Comparison of ENCODE assay signal across 25 cellular contexts in the genomic region with DNA sequence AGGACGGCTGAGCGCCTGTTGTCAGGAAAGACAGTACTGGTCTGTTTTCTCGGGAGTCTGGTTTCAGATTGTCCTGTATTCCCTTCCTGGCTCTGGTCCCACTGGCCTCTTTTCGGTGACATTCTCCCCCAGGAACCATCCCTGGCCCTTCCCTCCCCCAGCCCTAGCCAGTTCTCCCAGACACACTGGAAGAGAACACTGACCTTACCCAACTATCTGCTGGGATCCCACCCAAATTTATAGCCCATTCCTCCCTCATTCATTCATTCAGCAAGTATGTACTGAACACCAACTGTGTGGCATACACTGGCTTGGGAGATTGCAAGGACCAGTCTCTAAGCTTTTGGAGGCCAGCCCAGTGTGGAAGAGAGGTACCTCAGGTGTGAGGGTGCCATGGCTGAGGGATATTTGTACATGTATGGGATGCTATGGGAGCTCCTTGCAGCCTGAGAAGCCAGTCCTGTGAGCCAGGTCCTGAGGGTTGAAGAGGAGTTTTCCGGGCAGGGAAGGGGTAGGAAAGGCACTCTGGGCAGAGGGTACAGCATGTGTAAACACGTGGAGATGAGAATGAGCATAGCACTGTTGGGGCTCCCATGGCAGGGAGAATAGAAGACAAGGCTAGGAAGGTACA. TPM values are rescaled to one million over a fixed set of nuclear protein-coding genes. Genes with fewer than 3 reads are reported as not detected.
DNase-seq lines count a peak whose midpoint lies in the region; ATAC-seq and TF ChIP-seq lines count a peak whose summit lies in the region.
"Had no signal": no experiment of that assay in that cellular context is flagged by ENCODE, and none has a peak within 500 bp of the region (broad histone marks: within the 10 kb centered on the region; RNA-seq: fewer than 3 reads in every experiment).

No MANE protein-coding gene starts in this region.

- H3K27me3 Mint-ChIP-seq in glutamatergic neuron (ENCODE audit: unreplicated experiment) = peaks cover 2% of the 10 kb centered on the region
- no peaks in the 10 kb centered on the region for H3K27me3 Mint-ChIP-seq in stimulated activated naive B cell treated with anti-CD40 and anti-IgM and Interleukin-4, amounts not matched to agents 10 μg/mL and 1 μg/mL and 100 μg/mL, for 72 hours
- H3K27me3 Mint-ChIP-seq: CD4-positive, alpha-beta memory T cell had no signal

- H3K36me3 ChIP-seq in HEK293 (ENCODE audit: control insufficient read depth in 2 of 2, insufficient read depth in 1 of 2, low read length in 2 of 2) (peaks cover 0 to 14% of the 10 kb centered on the region in 2 experiments; a peak in 1 of 3 replicates), osteoblast (ENCODE audit: insufficient read depth, low read length) (no peaks in the 10 kb centered on the region)
- H3K36me3 ChIP-seq: ovary had no signal

- DNase-seq in C1 segment of cervical spinal cord (lab: John Stamatoyannopoulos, UW) (peak in 9 of 14 donors; percentile 9 to 54 (median 31)), glutamatergic neuron (no peak), osteoblast (ENCODE audit: insufficient read length, low spot score, missing footprints) (peak; percentile 76), NCI-H524 treated with DMSO at 0.1 percent for 48 hours (lab: John Stamatoyannopoulos, UW) (no peak), NCI-H2029 (lab: John Stamatoyannopoulos, UW) (no peak), NCI-H187 treated with DMSO at 0.1 percent for 48 hours (lab: John Stamatoyannopoulos, UW) (no peak)
- DNase-seq in stimulated activated naive B cell treated with anti-CD40 and anti-IgM and Interleukin-4, amounts not matched to agents 10 μg/mL and 1 μg/mL and 100 μg/mL, for 72 hours = no peak
- DNase-seq: activated CD4-positive, alpha-beta memory T cell treated with anti-CD3 and anti-CD28 coated beads, Interleukin-2, amount 10 ng/mL, durations not matched to agents 7 days and 5 days; activated CD4-positive, CD25-positive, alpha-beta regulatory T cell; activated gamma-delta T cell treated with Interleukin-2 at 50 U/mL for 16 hours; activated T-cell treated with anti-CD3 and anti-CD28 coated beads for 4 hours; CD4-positive, alpha-beta memory T cell; DMS153; GDM1; KBM-7; MM.1S; NCI-H1417 treated with DMSO at 0.1 percent for 48 hours; ovary; RPMI8226; T-helper 9 cell; testis had no signal

- H3K27ac ChIP-seq in HEK293 (ENCODE audit: extremely low read depth, low read depth, low read length) (no peak overlapping the region), osteoblast (ENCODE audit: low read depth, low read length) (no peak overlapping the region)
- H3K27ac ChIP-seq: epithelial cell of prostate, ovary, testis had no signal

- H4K20me1 ChIP-seq in osteoblast (ENCODE audit: insufficient read depth, low read length) = no peaks in the 10 kb centered on the region

- CTCF ChIA-PET in HEK293 (lab: Yijun Ruan, JAX) = interaction anchor here (0.5 to 0.6 kb wide), 3 partner anchors 180 to 1295 kb away, joined by 3 read pairs; no protein-coding TSS in a partner anchor

- no peaks in the 10 kb centered on the region for H3K79me2 ChIP-seq in osteoblast (ENCODE audit: insufficient read depth, low read length)

- H3K4me1 Mint-ChIP-seq in glutamatergic neuron (ENCODE audit: low read depth, unreplicated experiment) = peaks cover 54% of the 10 kb centered on the region
- peaks cover 5% of the 10 kb centered on the region in 2 donors for H3K4me1 Mint-ChIP-seq in stimulated activated naive B cell treated with anti-CD40 and anti-IgM and Interleukin-4, amounts not matched to agents 10 μg/mL and 1 μg/mL and 100 μg/mL, for 72 hours
- H3K4me1 Mint-ChIP-seq: CD4-positive, alpha-beta memory T cell had no signal

- H3K27ac Mint-ChIP-seq in glutamatergic neuron (ENCODE audit: unreplicated experiment) = peak overlapping the region; percentile 75
- no peak overlapping the region for H3K27ac Mint-ChIP-seq in stimulated activated naive B cell treated with anti-CD40 and anti-IgM and Interleukin-4, amounts not matched to agents 10 μg/mL and 1 μg/mL and 100 μg/mL, for 72 hours
- H3K27ac Mint-ChIP-seq: activated CD4-positive, alpha-beta memory T cell treated with anti-CD3 and anti-CD28 coated beads, Interleukin-2, amount 10 ng/mL, durations not matched to agents 7 days and 5 days had no signal

- H3K27me3 ChIP-seq in osteoblast (ENCODE audit: insufficient read depth, low read length) = no peaks in the 10 kb centered on the region
- H3K27me3 ChIP-seq: dorsolateral prefrontal cortex, ovary, testis had no signal

- no peak for TF ChIP-seq CTCF in HEK293 (tag by site-specific recombination; IDR thresholded peaks at IDR 0.05)
- TF ChIP-seq CTCF in glutamatergic neuron (IDR thresholded peaks at IDR 0.05; ENCODE audit: partially characterized antibody, unreplicated experiment) = no peak
- no peak for TF ChIP-seq CTCF in osteoblast (IDR thresholded peaks at IDR 0.05; ENCODE audit: extremely low read depth, low read depth, low read length)

- peaks cover 2% of the 10 kb centered on the region; the same call in 1 of the 2 replicates for H3K4me1 ChIP-seq in HEK293 (ENCODE audit: control insufficient read depth, insufficient read depth, low read length)
- no peaks in the 10 kb centered on the region for H3K4me1 ChIP-seq in osteoblast (ENCODE audit: insufficient read depth, low read length)

- H3K9me3 ChIP-seq in HEK293 (ENCODE audit: control insufficient read depth, insufficient read depth, low read depth, low read length) (no peaks in the 10 kb centered on the region), osteoblast (ENCODE audit: low read depth, low read length) (no peaks in the 10 kb centered on the region)
- H3K9me3 ChIP-seq: ovary, testis had no signal

- no peak for ATAC-seq in stimulated activated naive B cell treated with anti-CD40 and anti-IgM and Interleukin-4, amounts not matched to agents 10 μg/mL and 1 μg/mL and 100 μg/mL, for 72 hours (replicated peaks)

- peak overlapping the region; percentile 40 for H3K4me3 Mint-ChIP-seq in glutamatergic neuron (ENCODE audit: unreplicated experiment)
- no peak overlapping the region for H3K4me3 Mint-ChIP-seq in stimulated activated naive B cell treated with anti-CD40 and anti-IgM and Interleukin-4, amounts not matched to agents 10 μg/mL and 1 μg/mL and 100 μg/mL, for 72 hours
- H3K4me3 Mint-ChIP-seq: activated CD4-positive, alpha-beta memory T cell treated with anti-CD3 and anti-CD28 coated beads, Interleukin-2, amount 10 ng/mL, durations not matched to agents 7 days and 5 days; CD4-positive, alpha-beta memory T cell had no signal

- no peak overlapping the region for H3K4me3 ChIP-seq in HEK293 (ENCODE audit: low read depth, low read length)
- H3K4me3 ChIP-seq in osteoblast (ENCODE audit: insufficient read depth, low read length) = no peak overlapping the region
- H3K4me3 ChIP-seq: ovary, testis had no signal

- POLR2A ChIA-PET in HEK293 (lab: Yijun Ruan, JAX) = no interaction called here

- H3K9me3 Mint-ChIP-seq in glutamatergic neuron (ENCODE audit: unreplicated experiment) = peaks cover 12% of the 10 kb centered on the region
- no peaks in the 10 kb centered on the region for H3K9me3 Mint-ChIP-seq in stimulated activated naive B cell treated with anti-CD40 and anti-IgM and Interleukin-4, amounts not matched to agents 10 μg/mL and 1 μg/mL and 100 μg/mL, for 72 hours
- H3K9me3 Mint-ChIP-seq: activated CD4-positive, alpha-beta memory T cell treated with anti-CD3 and anti-CD28 coated beads, Interleukin-2, amount 10 ng/mL, durations not matched to agents 7 days and 5 days; CD4-positive, alpha-beta memory T cell had no signal

- no peak overlapping the region for H3K4me2 ChIP-seq in osteoblast (ENCODE audit: insufficient read depth, low read length)

- H3K36me3 Mint-ChIP-seq in glutamatergic neuron (ENCODE audit: unreplicated experiment) = no peaks in the 10 kb centered on the region
- H3K36me3 Mint-ChIP-seq in stimulated activated naive B cell treated with anti-CD40 and anti-IgM and Interleukin-4, amounts not matched to agents 10 μg/mL and 1 μg/mL and 100 μg/mL, for 72 hours = no peaks in the 10 kb centered on the region
- H3K36me3 Mint-ChIP-seq: CD4-positive, alpha-beta memory T cell had no signal

- peak overlapping the region; percentile 36 for H2AFZ ChIP-seq in osteoblast (ENCODE audit: low read length)

TF ChIP-seq in HEK293, 187 proteins besides CTCF, POLR2A, EP300 and RAD21 (continues in another document):
- no peak for TF ChIP-seq ZSCAN23 (tag by site-specific recombination; IDR thresholded peaks at IDR 0.05)
- no peak for TF ChIP-seq ZNF558 (tag by site-specific recombination; IDR thresholded peaks at IDR 0.05)
- peak; percentile 75; the same call in 1 of the 2 replicates for TF ChIP-seq ZFP3 (tag by site-specific recombination; IDR thresholded peaks at IDR 0.05; ENCODE audit: low read depth)
- TF ChIP-seq ZNF155 (tag by site-specific recombination; IDR thresholded peaks at IDR 0.05) = no peak
- TF ChIP-seq ZNF624 (tag by site-specific recombination; IDR thresholded peaks at IDR 0.05) = no peak
- TF ChIP-seq, protein P1, sequence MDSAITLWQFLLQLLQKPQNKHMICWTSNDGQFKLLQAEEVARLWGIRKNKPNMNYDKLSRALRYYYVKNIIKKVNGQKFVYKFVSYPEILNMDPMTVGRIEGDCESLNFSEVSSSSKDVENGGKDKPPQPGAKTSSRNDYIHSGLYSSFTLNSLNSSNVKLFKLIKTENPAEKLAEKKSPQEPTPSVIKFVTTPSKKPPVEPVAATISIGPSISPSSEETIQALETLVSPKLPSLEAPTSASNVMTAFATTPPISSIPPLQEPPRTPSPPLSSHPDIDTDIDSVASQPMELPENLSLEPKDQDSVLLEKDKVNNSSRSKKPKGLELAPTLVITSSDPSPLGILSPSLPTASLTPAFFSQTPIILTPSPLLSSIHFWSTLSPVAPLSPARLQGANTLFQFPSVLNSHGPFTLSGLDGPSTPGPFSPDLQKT (IDR thresholded peaks at IDR 0.05; ENCODE audit: borderline replicate concordance, low read depth, low read length) = no peak

RNA-seq across cellular contexts. Expression of a gene that starts 5.2 kb away (rescaled TPM):
- total RNA-seq in glutamatergic neuron (ENCODE audit: unreplicated experiment) (75.8 TPM), osteoblast (0.29 and 0.36 TPM in 2 replicates)
- total RNA-seq: activated CD4-positive, alpha-beta memory T cell treated with anti-CD3 and anti-CD28 coated beads, Interleukin-2, amount 10 ng/mL, durations not matched to agents 7 days and 5 days; H4 had no signal

RNA-seq across cellular contexts. Expression of a gene that starts 8.1 kb away (rescaled TPM):
- total RNA-seq in glutamatergic neuron (ENCODE audit: unreplicated experiment) = 413 TPM
- 441 and 449 TPM in 2 replicates for total RNA-seq in osteoblast

RNA-seq across cellular contexts. Expression of a gene that starts 23.7 kb away (rescaled TPM):
- total RNA-seq in glutamatergic neuron (ENCODE audit: unreplicated experiment) (not detected), osteoblast (28.6 and 45.2 TPM in 2 replicates)

RNA-seq across cellular contexts. Expression of a gene that starts 32.0 kb away (rescaled TPM):
- total RNA-seq in glutamatergic neuron (ENCODE audit: unreplicated experiment) (658 TPM), osteoblast (878 and 1,256 TPM in 2 replicates)

RNA-seq across cellular contexts. Expression of a gene that starts 49.9 kb away (rescaled TPM):
- total RNA-seq in glutamatergic neuron (ENCODE audit: unreplicated experiment) (14.0 TPM), osteoblast (8.8 and 10.1 TPM in 2 replicates)

Comparison
In these comparisons a context has a peak if more than half of its experiments do, and no peak if none do; other contexts are left out.
1. DNase-seq: peak in C1 segment of cervical spinal cord (9 of 14) and osteoblast (single experiment); none in glutamatergic neuron (single experiment), NCI-H524 treated with DMSO at 0.1 percent for 48 hours (single experiment), NCI-H2029 (single experiment), stimulated activated naive B cell treated with anti-CD40 and anti-IgM and Interleukin-4, amounts not matched to agents 10 μg/mL and 1 μg/mL and 100 μg/mL, for 72 hours (single experiment) and NCI-H187 treated with DMSO at 0.1 percent for 48 hours (single experiment).
2. RNA of a gene that starts 5.2 kb away (total RNA-seq): 75.8 TPM in glutamatergic neuron (single experiment); 0.29 to 0.36 TPM in osteoblast; every median in the first group is over 10 times any median in the second.
3. RNA of a gene that starts 23.7 kb away (total RNA-seq): 28.6 to 45.2 TPM in osteoblast; not detected in glutamatergic neuron (single experiment); every median in the first group is over 10 times any median in the second.